In genomic region chr11:36098976-36099375, GRCh38 we compare ENCODE assay signal across 16 cellular contexts.
A peak's percentile ranks its signal among the peaks of the same experiment; 100 is the strongest.
DNase-seq lines count a peak whose midpoint lies in the region; ATAC-seq and TF ChIP-seq lines count a peak whose summit lies in the region.
"Had no signal": no experiment of that assay in that cellular context is flagged by ENCODE, and none has a peak within 500 bp of the region (broad histone marks: within the 10 kb centered on the region; RNA-seq: fewer than 3 reads in every experiment).

No MANE protein-coding gene starts in this region.

- no TSS peak for BruUV-seq in OCI-LY7 (replicated peaks; lab: Mats Ljungman, UMichigan)

- no peaks in the 10 kb centered on the region for H3K4me1 Mint-ChIP-seq in activated naive CD4-positive, alpha-beta T cell treated with anti-CD3 and anti-CD28 coated beads, Interleukin-2, amount 50 U/mL, for 24 hours
- H3K4me1 Mint-ChIP-seq in brain (peaks cover 31% of the 10 kb centered on the region), nephron progenitor cell (peaks cover 25% of the 10 kb centered on the region)

- no peak overlapping the region for H3K4me3 ChIP-seq in OCI-LY7 (ENCODE audit: low read depth, low read length, poor library complexity, severe bottlenecking)
- H3K4me3 ChIP-seq: GM12878, HAP-1 had no signal

- H4K20me1 ChIP-seq in OCI-LY7 (ENCODE audit: insufficient read depth, low read length), result no peaks in the 10 kb centered on the region

- no peaks in the 10 kb centered on the region for H3K9me2 ChIP-seq in OCI-LY7 (ENCODE audit: insufficient read depth, low read length)

- H3K4me2 ChIP-seq in OCI-LY7 (ENCODE audit: low read length), result no peak overlapping the region

- no peak for ATAC-seq in activated naive CD4-positive, alpha-beta T cell treated with anti-CD3 and anti-CD28 coated beads, Interleukin-2, amount 50 U/mL, for 72 hours
- no peak for ATAC-seq in HG02885 (IDR thresholded peaks at IDR 0.05; ENCODE audit: poor library complexity, unreplicated experiment)
- ATAC-seq: GM12878 had no signal

- no peak for DNase-seq in activated naive CD4-positive, alpha-beta T cell treated with anti-CD3 and anti-CD28 coated beads, Interleukin-2, amount 50 U/mL, for 72 hours (ENCODE audit: low spot score in 2 of 2)
- DNase-seq in nephron progenitor cell (no peak), OCI-LY7 (ENCODE audit: low spot score) (no peak)
- no peak for DNase-seq in stimulated activated CD4-positive, alpha-beta T cell treated with anti-CD3 and anti-CD28 coated beads, Interleukin-4, amount 100 ng/mL, for 24 hours
- DNase-seq: BE2C, DMS79, Kasumi-1, NCI-H2107, NCI-H2227 treated with DMSO at 0.1 percent for 48 hours, NCI-H510A treated with DMSO at 0.1 percent for 48 hours, NCI-H774 had no signal

- H3K9me3 ChIP-seq in OCI-LY7 (ENCODE audit: low read length), result no peaks in the 10 kb centered on the region
- H3K9me3 ChIP-seq: BE2C had no signal

- H2AFZ ChIP-seq in OCI-LY7 (ENCODE audit: low read length), result no peak overlapping the region

- no peaks in the 10 kb centered on the region for H3K9me3 Mint-ChIP-seq in activated naive CD4-positive, alpha-beta T cell treated with anti-CD3 and anti-CD28 coated beads, Interleukin-2, amount 50 U/mL, for 24 hours
- H3K9me3 Mint-ChIP-seq in activated naive CD4-positive, alpha-beta T cell treated with anti-CD3 and anti-CD28 coated beads, Interleukin-2, amount 50 U/mL, for 72 hours, result no peaks in the 10 kb centered on the region
- H3K9me3 Mint-ChIP-seq in brain, result peaks cover 6 to 8% (median 7%) of the 10 kb centered on the region in 5 experiments
- H3K9me3 Mint-ChIP-seq in nephron progenitor cell, result peaks cover 10% of the 10 kb centered on the region

- H3K79me2 ChIP-seq in OCI-LY7 (ENCODE audit: insufficient read depth, low read depth, low read length), result no peaks in the 10 kb centered on the region

- H3K36me3 Mint-ChIP-seq in activated naive CD4-positive, alpha-beta T cell treated with anti-CD3 and anti-CD28 coated beads, Interleukin-2, amount 50 U/mL, for 24 hours, result no peaks in the 10 kb centered on the region
- H3K36me3 Mint-ChIP-seq in activated naive CD4-positive, alpha-beta T cell treated with anti-CD3 and anti-CD28 coated beads, Interleukin-2, amount 50 U/mL, for 72 hours, result no peaks in the 10 kb centered on the region
- peaks cover 84% of the 10 kb centered on the region for H3K36me3 Mint-ChIP-seq in brain
- H3K36me3 Mint-ChIP-seq in nephron progenitor cell (ENCODE audit: low read depth), result peaks cover 94% of the 10 kb centered on the region

- H3K4me3 Mint-ChIP-seq in activated naive CD4-positive, alpha-beta T cell treated with anti-CD3 and anti-CD28 coated beads, Interleukin-2, amount 50 U/mL, for 24 hours, result no peak overlapping the region
- H3K4me3 Mint-ChIP-seq in brain (peak overlapping the region in 1 of 5 experiments; percentile 14), nephron progenitor cell (no peak overlapping the region)

- no peak for TF ChIP-seq CTCF in brain (conservative IDR thresholded peaks at IDR 0.05)
- TF ChIP-seq CTCF in nephron progenitor cell (IDR thresholded peaks at IDR 0.05), result no peak
- no peak for TF ChIP-seq CTCF in OCI-LY7 (conservative IDR thresholded peaks at IDR 0.05; ENCODE audit: low read length)

- no peaks in the 10 kb centered on the region for H3K36me3 ChIP-seq in OCI-LY7 (ENCODE audit: insufficient read depth, low read length)
- H3K36me3 ChIP-seq: BE2C had no signal

- H3K27me3 Mint-ChIP-seq in activated naive CD4-positive, alpha-beta T cell treated with anti-CD3 and anti-CD28 coated beads, Interleukin-2, amount 50 U/mL, for 24 hours, result peaks cover 3% of the 10 kb centered on the region
- no peaks in the 10 kb centered on the region for H3K27me3 Mint-ChIP-seq in brain
- peaks cover 4% of the 10 kb centered on the region for H3K27me3 Mint-ChIP-seq in nephron progenitor cell (ENCODE audit: low read depth, poor library complexity)

- no peaks in the 10 kb centered on the region for H3K4me1 ChIP-seq in OCI-LY7 (ENCODE audit: insufficient read depth, low read length, poor library complexity, severe bottlenecking)
- H3K4me1 ChIP-seq: HAP-1 had no signal

- intact Hi-C loops in OCI-LY7 (cut with micrococcal nuclease; ENCODE audit: unreplicated experiment), result no loop called here

- H3K27ac ChIP-seq in OCI-LY7 (ENCODE audit: low read depth, low read length, poor library complexity, severe bottlenecking), result no peak overlapping the region

- peak overlapping the region; percentile 20 for H3K27ac Mint-ChIP-seq in activated naive CD4-positive, alpha-beta T cell treated with anti-CD3 and anti-CD28 coated beads, Interleukin-2, amount 50 U/mL, for 24 hours
- H3K27ac Mint-ChIP-seq in activated naive CD4-positive, alpha-beta T cell treated with anti-CD3 and anti-CD28 coated beads, Interleukin-2, amount 50 U/mL, for 72 hours, result no peak overlapping the region
- H3K27ac Mint-ChIP-seq in brain (peak overlapping the region in 3 of 5 experiments; percentile 6 to 81 (median 65)), nephron progenitor cell (peak overlapping the region; percentile 68)

- POLR2A ChIA-PET in OCI-LY7 (lab: Charles Lee), result no interaction called here

- CTCF ChIA-PET in OCI-LY7 (lab: Charles Lee; ENCODE audit: unreplicated experiment), result no interaction called here

Comparison
In these comparisons a context has a peak if more than half of its experiments do, and no peak if none do; other contexts are left out.
1. H3K27ac Mint-ChIP-seq: peak in activated naive CD4-positive, alpha-beta T cell treated with anti-CD3 and anti-CD28 coated beads, Interleukin-2, amount 50 U/mL, for 24 hours (single experiment), brain (3 of 5) and nephron progenitor cell (single experiment); none in activated naive CD4-positive, alpha-beta T cell treated with anti-CD3 and anti-CD28 coated beads, Interleukin-2, amount 50 U/mL, for 72 hours (0 of 2).